8 cellular contexts compared by ENCODE assay signal in the genomic region with DNA sequence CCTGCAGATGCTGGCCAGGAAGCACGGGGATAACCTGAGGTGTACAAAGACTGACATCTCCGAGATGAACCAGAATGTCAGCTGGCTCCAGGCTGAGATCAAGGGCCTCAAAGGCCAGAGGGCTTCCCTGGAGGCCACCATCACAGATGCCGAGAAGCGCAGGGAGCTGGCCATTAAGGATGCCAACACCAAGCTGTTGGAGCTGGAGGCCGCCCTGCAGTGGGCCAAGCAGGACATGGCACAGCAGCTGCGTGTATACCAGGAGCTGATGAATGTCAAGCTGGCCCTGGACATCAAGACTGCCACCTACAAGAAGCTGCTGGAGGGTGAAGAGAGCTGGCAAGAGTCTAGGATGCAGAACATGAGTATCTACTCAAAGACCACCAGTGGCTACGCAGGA.
"Had no signal": no experiment of that assay in that cellular context is flagged by ENCODE, and none has a peak within 500 bp of the region (broad histone marks: within the 10 kb centered on the region; RNA-seq: fewer than 3 reads in every experiment).

No MANE protein-coding gene starts in this region.

- DNase-seq: GM23248, GOT3, H7, H9, HCEC 1CT, HFFc6 had no signal

- FAIRE-seq: H1, H54 had no signal
